ENCODE assay signal across 9 cellular contexts in genomic region chr11:104164028-104164520, GRCh38. TPM values are rescaled to one million over a fixed set of nuclear protein-coding genes. Genes with fewer than 3 reads are reported as not detected.
A peak's percentile ranks its signal among the peaks of the same experiment; 100 is the strongest.
DNase-seq lines count a peak whose midpoint lies in the region; ATAC-seq lines count a peak whose summit lies in the region.
"Had no signal": no experiment of that assay in that cellular context is flagged by ENCODE, and none has a peak within 500 bp of the region (broad histone marks: within the 10 kb centered on the region; RNA-seq: fewer than 3 reads in every experiment).

PDGFD (minus strand) TSS chr11:104164147.

- ATAC-seq in GM19043 (IDR thresholded peaks at IDR 0.05; ENCODE audit: low read depth, unreplicated experiment): peak; percentile 82
- peak; percentile 96 for ATAC-seq in HG03139 (IDR thresholded peaks at IDR 0.05; ENCODE audit: unreplicated experiment)
- ATAC-seq in sciatic nerve: peak; percentile 89

- intact Hi-C loops in sciatic nerve (cut with DNase I): no loop called here

- DNase-seq in CD1c-positive myeloid dendritic cell (ENCODE audit: extremely low spot score): peak; percentile 63
- DNase-seq in NOMO-1 treated with dmso at 0.1 percent for 144 hours (lab: John Stamatoyannopoulos, UW; ENCODE audit: unreplicated experiment): peak; percentile 79
- peak; percentile 33 for DNase-seq in amniotic stem cell (lab: John Stamatoyannopoulos, UW)
- DNase-seq in iPS DF 19.7 (ENCODE audit: low read depth, low spot score): peak; percentile 69
- peak; percentile 71 for DNase-seq in sciatic nerve (ENCODE audit: low spot score)
- no peak for DNase-seq in GDM1 (lab: John Stamatoyannopoulos, UW)

RNA-seq across cellular contexts. Expression of gene PDGFD, which starts in this region (rescaled TPM):
- total RNA-seq in sciatic nerve: 19.6 TPM
- total RNA-seq: T-helper 1 cell treated with Interleukin-12 subunit alpha and Interleukin-12 subunit beta and Interleukin-4 antibody, amounts not matched to agents 30 ng/mL and 1 ng/mL, for 36 hours had no signal
